Comparison of ENCODE assay signal across 6 cellular contexts in the genomic region with DNA sequence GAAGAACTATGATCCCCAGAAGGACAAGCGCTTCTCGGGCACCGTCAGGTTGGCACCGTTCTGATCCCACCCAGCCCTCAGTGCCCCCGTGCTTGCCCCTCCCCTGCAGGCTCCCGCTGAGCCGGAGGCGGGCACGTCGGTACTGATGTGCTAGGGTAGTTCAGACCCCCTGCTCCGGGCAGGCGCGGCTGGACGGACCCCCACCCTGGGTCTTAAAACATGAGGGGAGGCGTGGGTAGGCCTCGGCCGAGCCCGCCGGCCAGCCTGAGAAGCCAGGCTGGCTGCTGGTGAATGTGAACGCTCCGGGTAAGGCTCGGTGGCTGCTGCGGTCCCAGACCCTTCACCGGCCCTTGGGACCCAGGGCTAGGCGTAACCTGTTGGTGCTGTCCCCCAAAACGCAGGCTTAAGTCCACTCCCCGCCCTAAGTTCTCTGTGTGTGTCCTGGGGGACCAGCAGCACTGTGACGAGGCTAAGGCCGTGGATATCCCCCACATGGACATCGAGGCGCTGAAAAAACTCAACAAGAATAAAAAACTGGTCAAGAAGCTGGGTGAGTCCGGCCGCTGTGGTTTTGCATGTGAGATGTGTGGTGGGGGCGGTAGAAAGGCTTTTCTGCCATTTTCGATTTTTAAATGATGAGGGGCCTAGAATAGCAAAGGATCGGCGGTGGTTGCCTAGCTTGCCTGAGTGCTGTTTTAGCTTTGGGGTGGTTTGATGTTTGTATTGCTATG. TPM values are rescaled to one million over a fixed set of nuclear protein-coding genes. Genes with fewer than 3 reads are reported as not detected.
A peak's percentile ranks its signal among the peaks of the same experiment; 100 is the strongest.
DNase-seq lines count a peak whose midpoint lies in the region; ATAC-seq, FAIRE-seq and TF ChIP-seq lines count a peak whose summit lies in the region.

No MANE protein-coding gene starts in this region.

- H3K4me1 Mint-ChIP-seq in activated naive CD8-positive, alpha-beta T cell (ENCODE audit: low read depth) = peaks cover 31% of the 10 kb centered on the region
- peaks cover 39% of the 10 kb centered on the region for H3K4me1 Mint-ChIP-seq in mesothelial cell of epicardium

- DNase-seq in mesothelial cell of epicardium (ENCODE audit: low spot score in 2 of 2, unreplicated experiment in 2 of 2) = no peak
- DNase-seq in HTR-8/SVneo (ENCODE audit: insufficient read length, low spot score) = no peak

- no peaks in the 10 kb centered on the region for H3K9me3 Mint-ChIP-seq in activated naive CD8-positive, alpha-beta T cell (ENCODE audit: low read depth)
- H3K9me3 Mint-ChIP-seq in mesothelial cell of epicardium = no peaks in the 10 kb centered on the region

- no peak for FAIRE-seq in HTR-8/SVneo (lab: Jason Lieb, UNC)

- TF ChIP-seq CTCF in mesothelial cell of epicardium (IDR thresholded peaks at IDR 0.05; ENCODE audit: unreplicated experiment) = no peak

- ATAC-seq in HG02759 (IDR thresholded peaks at IDR 0.05; ENCODE audit: unreplicated experiment) (peak; percentile 2), GM21367 (IDR thresholded peaks at IDR 0.05; ENCODE audit: unreplicated experiment) (no peak), GM21360 (IDR thresholded peaks at IDR 0.05; ENCODE audit: unreplicated experiment) (no peak)

- H3K27me3 Mint-ChIP-seq in activated naive CD8-positive, alpha-beta T cell = no peaks in the 10 kb centered on the region
- no peaks in the 10 kb centered on the region for H3K27me3 Mint-ChIP-seq in mesothelial cell of epicardium (ENCODE audit: low read depth)

- H3K4me3 Mint-ChIP-seq in activated naive CD8-positive, alpha-beta T cell = peak overlapping the region; percentile 99
- H3K4me3 Mint-ChIP-seq in mesothelial cell of epicardium = peak overlapping the region; percentile 97

- H3K27ac Mint-ChIP-seq in activated naive CD8-positive, alpha-beta T cell = peak overlapping the region; percentile 97
- H3K27ac Mint-ChIP-seq in mesothelial cell of epicardium = peak overlapping the region; percentile 100

- H3K36me3 Mint-ChIP-seq in activated naive CD8-positive, alpha-beta T cell = peaks cover 19% of the 10 kb centered on the region
- H3K36me3 Mint-ChIP-seq in mesothelial cell of epicardium = peaks cover 8% of the 10 kb centered on the region

RNA-seq across cellular contexts. Expression of gene RPL10A, which starts 0.9 kb away (rescaled TPM):
- total RNA-seq in mesothelial cell of epicardium = 1,840 to 1,922 TPM (median 1,906 TPM) in 3 replicates

RNA-seq across cellular contexts. Expression of gene FANCE, which starts 17.0 kb away (rescaled TPM):
- 7.0 to 8.5 TPM (median 8.0 TPM) in 3 replicates for total RNA-seq in mesothelial cell of epicardium

RNA-seq across cellular contexts. Expression of gene TEAD3, which starts 27.7 kb away (rescaled TPM):
- total RNA-seq in mesothelial cell of epicardium = 88.2 to 91.8 TPM (median 91.4 TPM) in 3 replicates

RNA-seq across cellular contexts. Expression of gene TULP1, which starts 43.6 kb away (rescaled TPM):
- 17.5 to 17.7 TPM (median 17.6 TPM) in 3 replicates for total RNA-seq in mesothelial cell of epicardium
